ENCODE assay signal across 18 cellular contexts in genomic region chr13:103694033-103694432, GRCh38.
A peak's percentile ranks its signal among the peaks of the same experiment; 100 is the strongest.
DNase-seq lines count a peak whose midpoint lies in the region; ATAC-seq and TF ChIP-seq lines count a peak whose summit lies in the region.
"Had no signal": no experiment of that assay in that cellular context is flagged by ENCODE, and none has a peak within 500 bp of the region (broad histone marks: within the 10 kb centered on the region; RNA-seq: fewer than 3 reads in every experiment).

No MANE protein-coding gene starts in this region.

- no peak overlapping the region for H3K4me3 Mint-ChIP-seq in GM23338
- H3K4me3 Mint-ChIP-seq: B cell; CD4-positive, alpha-beta memory T cell had no signal

- DNase-seq in GM23338 (ENCODE audit: low spot score) (peak; percentile 51), NCI-H146 (lab: John Stamatoyannopoulos, UW) (peak; percentile 80), RPMI8226 (peak; percentile 8), iPS DF 4.7 (ENCODE audit: extremely low read depth, low spot score) (peak; percentile 30), NCI-H1105 (lab: John Stamatoyannopoulos, UW) (no peak), NCI-H1436 (lab: John Stamatoyannopoulos, UW) (no peak), erythroblast (lab: John Stamatoyannopoulos, UW) (no peak)
- DNase-seq: ACHN; CD4-positive, alpha-beta memory T cell; DND-41; GF-D8; GOT3; KG1; NCI-H1105 treated with DMSO at 0.1 percent for 48 hours; NCI-H2081 treated with DMSO at 0.1 percent for 48 hours; SJCRH30 had no signal

- TF ChIP-seq CTCF in GM23338 (conservative IDR thresholded peaks at IDR 0.05; ENCODE audit: low read depth in 2 of 2) = no peak

- H3K27me3 Mint-ChIP-seq in GM23338 (ENCODE audit: insufficient read depth, low read depth, poor library complexity) = peaks cover 7% of the 10 kb centered on the region
- H3K27me3 Mint-ChIP-seq: B cell; CD4-positive, alpha-beta memory T cell had no signal

- H4K20me1 ChIP-seq in GM23338 (replicated peaks; ENCODE audit: insufficient read depth) = no peaks in the 10 kb centered on the region

- H3K27me3 ChIP-seq in GM23338 (ENCODE audit: insufficient read depth) = no peaks in the 10 kb centered on the region
- H3K27me3 ChIP-seq: SJCRH30 had no signal

- no peaks in the 10 kb centered on the region for H3K36me3 Mint-ChIP-seq in GM23338 (ENCODE audit: low read depth)
- H3K36me3 Mint-ChIP-seq: CD4-positive, alpha-beta memory T cell had no signal

- no peaks in the 10 kb centered on the region for H3F3A ChIP-seq in GM23338 (replicated peaks; ENCODE audit: low read depth)

- ATAC-seq in GM23338 (peak; percentile 79), GM19467 (IDR thresholded peaks at IDR 0.05; ENCODE audit: unreplicated experiment) (no peak)

- no peaks in the 10 kb centered on the region for H3K36me3 ChIP-seq in GM23338 (ENCODE audit: insufficient read depth)
- H3K36me3 ChIP-seq: SJCRH30 had no signal

- no peak overlapping the region for H3K27ac Mint-ChIP-seq in GM23338
- H3K27ac Mint-ChIP-seq: B cell; CD4-positive, alpha-beta memory T cell had no signal

- H3K4me1 Mint-ChIP-seq in GM23338 = peaks cover 23% of the 10 kb centered on the region; the same call in 2 of the 3 replicates
- H3K4me1 Mint-ChIP-seq: B cell; CD4-positive, alpha-beta memory T cell had no signal

- 0 out of 2 replicates have a peak, but pooled peaks cover 2% of the 10 kb centered on the region for H3K9me2 ChIP-seq in GM23338 (ENCODE audit: insufficient read depth)

- peaks cover 7% of the 10 kb centered on the region; the same call in 1 of the 2 replicates for H3K4me1 ChIP-seq in GM23338 (ENCODE audit: insufficient read depth)
- H3K4me1 ChIP-seq: SJCRH30 had no signal

- no peaks in the 10 kb centered on the region for H3K79me2 ChIP-seq in GM23338 (replicated peaks; ENCODE audit: insufficient read depth)

- no peak overlapping the region for H2AFZ ChIP-seq in GM23338

- no peak overlapping the region for H3K4me3 ChIP-seq in GM23338
- H3K4me3 ChIP-seq: SJCRH30 had no signal

- H3K4me2 ChIP-seq in GM23338 = no peak overlapping the region

- H3K9me3 Mint-ChIP-seq in GM23338 = no peaks in the 10 kb centered on the region; the same call in 2 of the 3 replicates

- no peak for TF ChIP-seq POLR2A in erythroblast (IDR thresholded peaks at IDR 0.05; ENCODE audit: low read length)

- no peak overlapping the region for H3K27ac ChIP-seq in GM23338 (ENCODE audit: low read depth)
- H3K27ac ChIP-seq: SJCRH30 had no signal

TF ChIP-seq in GM23338, 12 proteins besides CTCF, POLR2A, EP300 and RAD21:
- TF ChIP-seq NANOG (IDR thresholded peaks at IDR 0.05; ENCODE audit: borderline replicate concordance) (no peak), ZNF462 (CRISPR knock-in tag; IDR thresholded peaks at IDR 0.05) (0 out of 2 replicates have a peak, but pooled peaks have one; percentile 34), REST (IDR thresholded peaks at IDR 0.05; ENCODE audit: unreplicated experiment) (no peak)
TF ChIP-seq in GM23338: peak in this region for 1.

Comparison
In these comparisons a context has a peak if more than half of its experiments do, and no peak if none do; other contexts are left out.
1. DNase-seq: peak in GM23338 (single experiment), NCI-H146 (single experiment), RPMI8226 (single experiment) and iPS DF 4.7 (single experiment); none in NCI-H1105 (single experiment), NCI-H1436 (single experiment) and erythroblast (0 of 2).